ENCODE assay signal across 11 cellular contexts in the genomic region with DNA sequence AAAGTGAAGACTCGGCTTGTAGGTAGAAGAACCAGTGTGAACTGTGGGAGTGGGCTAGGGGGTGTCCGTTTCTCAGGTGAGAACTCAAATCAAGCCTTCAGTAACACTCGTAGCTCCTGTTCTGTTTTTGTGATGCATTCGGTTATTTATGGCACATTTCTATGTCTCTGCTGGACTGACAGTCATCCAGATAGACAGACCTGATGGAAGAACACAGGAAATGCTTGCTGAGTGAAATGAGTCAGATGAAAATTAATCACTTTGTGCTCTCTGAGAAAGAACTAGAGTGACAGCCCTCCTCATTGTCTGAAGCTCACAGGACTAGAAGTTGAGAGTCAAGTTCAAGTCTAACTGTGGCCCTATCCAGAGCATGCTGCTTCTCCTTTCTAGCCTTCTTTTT.
DNase-seq lines count a peak whose midpoint lies in the region; ATAC-seq, FAIRE-seq and TF ChIP-seq lines count a peak whose summit lies in the region.
"Had no signal": no experiment of that assay in that cellular context is flagged by ENCODE, and none has a peak within 500 bp of the region (broad histone marks: within the 10 kb centered on the region; RNA-seq: fewer than 3 reads in every experiment).

No MANE protein-coding gene starts in this region.

- H3K79me2 ChIP-seq in HepG2 (ENCODE audit: insufficient read depth, low read length) = no peaks in the 10 kb centered on the region

- H3K4me3 ChIP-seq in epithelial cell of esophagus (ENCODE audit: low read length) (no peak overlapping the region), H7 (ENCODE audit: insufficient read depth, low read depth, low read length) (no peak overlapping the region), HepG2 (replicated peaks in 1 of 3; ENCODE audit: insufficient read depth in 1 of 3, low read depth in 2 of 3, low read length in 3 of 3) (no peak overlapping the region)

- no peak overlapping the region for H3K27ac ChIP-seq in HepG2 (ENCODE audit: extremely low read length, insufficient read depth, low read length)

- no peak for TF ChIP-seq RAD21 in HepG2 (CRISPR knock-in tag; IDR thresholded peaks at IDR 0.05)

- H2AFZ ChIP-seq in HepG2 (ENCODE audit: low read length) = no peak overlapping the region

- WGBS in HepG2 (ENCODE audit: low lambda C conversion rate) = 4% methylated on average over 4 of the region's 4 CpGs

- no peak for TF ChIP-seq POLR2A in HepG2 (IDR thresholded peaks at IDR 0.05; ENCODE audit: insufficient read depth in 1 of 2, low read depth in 2 of 2, low read length in 2 of 2)

- ATAC-seq in GM18499 (IDR thresholded peaks at IDR 0.05; ENCODE audit: insufficient read depth, unreplicated experiment) (peak; percentile 98), GM21390 (IDR thresholded peaks at IDR 0.05; ENCODE audit: unreplicated experiment) (peak; percentile 97), HG03432 (IDR thresholded peaks at IDR 0.05; ENCODE audit: unreplicated experiment) (peak; percentile 98), T-helper 17 cell (no peak), HepG2 (no peak)

- H3K4me1 Mint-ChIP-seq in T-helper 17 cell = no peaks in the 10 kb centered on the region

- no peaks in the 10 kb centered on the region for H3K27me3 ChIP-seq in H7 (ENCODE audit: control insufficient read depth, insufficient read depth, low read length)
- no peaks in the 10 kb centered on the region for H3K27me3 ChIP-seq in HepG2 (ENCODE audit: control insufficient read depth in 1 of 2, insufficient read depth in 2 of 2, low read length in 2 of 2)

- H3K9me3 ChIP-seq in T-helper 17 cell (ENCODE audit: control insufficient read depth, low read length, poor library complexity, severe bottlenecking) (no peaks in the 10 kb centered on the region), HepG2 (ENCODE audit: low read length) (no peaks in the 10 kb centered on the region)

- in situ Hi-C loops in HepG2 (cut with HindIII; ENCODE audit: extremely low pct_ligation_motif_present, low pct_unique_long_range_greater_than_20kb) = no loop called here

- H3K36me3 ChIP-seq in H7 (replicated peaks; ENCODE audit: control insufficient read depth, insufficient read depth, low read length) (no peaks in the 10 kb centered on the region), HepG2 (replicated peaks in 1 of 2; ENCODE audit: control insufficient read depth in 1 of 2, insufficient read depth in 2 of 2, low read length in 2 of 2) (no peaks in the 10 kb centered on the region)

- no peak for FAIRE-seq in HepG2 (lab: Jason Lieb, UNC)

- POLR2A ChIA-PET in HepG2 (lab: Yijun Ruan, JAX) = no interaction called here

- H3K36me3 Mint-ChIP-seq in T-helper 17 cell (ENCODE audit: low read depth) = no peaks in the 10 kb centered on the region

- H3K27me3 Mint-ChIP-seq in T-helper 17 cell = peaks cover 10% of the 10 kb centered on the region
- H3K27me3 Mint-ChIP-seq: central memory CD8-positive, alpha-beta T cell had no signal

- H3K4me1 ChIP-seq in HepG2 (ENCODE audit: insufficient read depth, low read length) = no peaks in the 10 kb centered on the region

- CTCF ChIA-PET in HepG2 (lab: Yijun Ruan, JAX; ENCODE audit: low intra/inter-chr PET ratio, low total read pairs) = no interaction called here

- TF ChIP-seq CTCF in epithelial cell of esophagus (IDR thresholded peaks at IDR 0.05; ENCODE audit: insufficient read depth, low read depth, low read length, missing control alignments) = no peak
- no peak for TF ChIP-seq CTCF in HepG2 (CRISPR knock-in tag; IDR thresholded peaks at IDR 0.05)

- no peak overlapping the region for H3K9ac ChIP-seq in HepG2 (ENCODE audit: insufficient read depth, low read depth, low read length)

- TF ChIP-seq EP300 in HepG2 (IDR thresholded peaks at IDR 0.05; ENCODE audit: low read depth in 2 of 2, low read length in 2 of 2) (no peak), HepG2 (CRISPR knock-in tag; IDR thresholded peaks at IDR 0.05; ENCODE audit: borderline replicate concordance) (no peak)

- no TSS peak for BruUV-seq in HepG2 (replicated peaks; lab: Mats Ljungman, UMichigan)

- H4K20me1 ChIP-seq in HepG2 (ENCODE audit: insufficient read depth, low read length) = no peaks in the 10 kb centered on the region

- DNase-seq in epithelial cell of esophagus (ENCODE audit: low read depth) (peak; percentile 77), NCI-H2107 treated with DMSO at 0.1 percent for 48 hours (lab: John Stamatoyannopoulos, UW; ENCODE audit: unreplicated experiment) (no peak), H7 (no peak), T-helper 17 cell (no peak), HepG2 (ENCODE audit: low spot score) (no peak)
- DNase-seq: SHP77 treated with DMSO at 0.1 percent for 48 hours had no signal

- H3K4me3 Mint-ChIP-seq in T-helper 17 cell = no peak overlapping the region
- H3K4me3 Mint-ChIP-seq: central memory CD8-positive, alpha-beta T cell; nephron had no signal

- intact Hi-C loops in HepG2 (cut with micrococcal nuclease; ENCODE audit: unreplicated experiment) = no loop called here

- no peak overlapping the region for H3K4me2 ChIP-seq in HepG2 (ENCODE audit: low read depth, low read length)

- no peak overlapping the region for H3K27ac Mint-ChIP-seq in T-helper 17 cell

TF ChIP-seq in HepG2, 621 proteins besides CTCF, POLR2A, EP300 and RAD21:
- TF ChIP-seq ZNF124 (CRISPR knock-in tag; IDR thresholded peaks at IDR 0.05) = no peak
- no peak for TF ChIP-seq FOSL1 (CRISPR knock-in tag; IDR thresholded peaks at IDR 0.05; ENCODE audit: borderline replicate concordance)
- TF ChIP-seq, protein P1, sequence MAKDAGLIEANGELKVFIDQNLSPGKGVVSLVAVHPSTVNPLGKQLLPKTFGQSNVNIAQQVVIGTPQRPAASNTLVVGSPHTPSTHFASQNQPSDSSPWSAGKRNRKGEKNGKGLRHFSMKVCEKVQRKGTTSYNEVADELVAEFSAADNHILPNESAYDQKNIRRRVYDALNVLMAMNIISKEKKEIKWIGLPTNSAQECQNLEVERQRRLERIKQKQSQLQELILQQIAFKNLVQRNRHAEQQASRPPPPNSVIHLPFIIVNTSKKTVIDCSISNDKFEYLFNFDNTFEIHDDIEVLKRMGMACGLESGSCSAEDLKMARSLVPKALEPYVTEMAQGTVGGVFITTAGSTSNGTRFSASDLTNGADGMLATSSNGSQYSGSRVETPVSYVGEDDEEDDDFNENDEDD (CRISPR knock-in tag; IDR thresholded peaks at IDR 0.05; ENCODE audit: borderline replicate concordance) = no peak
- TF ChIP-seq ZBTB7A (CRISPR knock-in tag; IDR thresholded peaks at IDR 0.05) = no peak
- no peak for TF ChIP-seq ZNF644 (CRISPR knock-in tag; IDR thresholded peaks at IDR 0.05; ENCODE audit: low read depth)
- no peak for TF ChIP-seq YY1 (IDR thresholded peaks at IDR 0.05; ENCODE audit: insufficient read depth, insufficient replicate concordance, low read depth, low read length)
- TF ChIP-seq PTBP1 (IDR thresholded peaks at IDR 0.05; ENCODE audit: low read depth, low read length, poor library complexity, severe bottlenecking) = no peak
- TF ChIP-seq ZNF10 (CRISPR knock-in tag; IDR thresholded peaks at IDR 0.05; ENCODE audit: borderline replicate concordance, low read depth) = no peak
- TF ChIP-seq, protein P2, sequence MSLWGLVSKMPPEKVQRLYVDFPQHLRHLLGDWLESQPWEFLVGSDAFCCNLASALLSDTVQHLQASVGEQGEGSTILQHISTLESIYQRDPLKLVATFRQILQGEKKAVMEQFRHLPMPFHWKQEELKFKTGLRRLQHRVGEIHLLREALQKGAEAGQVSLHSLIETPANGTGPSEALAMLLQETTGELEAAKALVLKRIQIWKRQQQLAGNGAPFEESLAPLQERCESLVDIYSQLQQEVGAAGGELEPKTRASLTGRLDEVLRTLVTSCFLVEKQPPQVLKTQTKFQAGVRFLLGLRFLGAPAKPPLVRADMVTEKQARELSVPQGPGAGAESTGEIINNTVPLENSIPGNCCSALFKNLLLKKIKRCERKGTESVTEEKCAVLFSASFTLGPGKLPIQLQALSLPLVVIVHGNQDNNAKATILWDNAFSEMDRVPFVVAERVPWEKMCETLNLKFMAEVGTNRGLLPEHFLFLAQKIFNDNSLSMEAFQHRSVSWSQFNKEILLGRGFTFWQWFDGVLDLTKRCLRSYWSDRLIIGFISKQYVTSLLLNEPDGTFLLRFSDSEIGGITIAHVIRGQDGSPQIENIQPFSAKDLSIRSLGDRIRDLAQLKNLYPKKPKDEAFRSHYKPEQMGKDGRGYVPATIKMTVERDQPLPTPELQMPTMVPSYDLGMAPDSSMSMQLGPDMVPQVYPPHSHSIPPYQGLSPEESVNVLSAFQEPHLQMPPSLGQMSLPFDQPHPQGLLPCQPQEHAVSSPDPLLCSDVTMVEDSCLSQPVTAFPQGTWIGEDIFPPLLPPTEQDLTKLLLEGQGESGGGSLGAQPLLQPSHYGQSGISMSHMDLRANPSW (CRISPR knock-in tag; IDR thresholded peaks at IDR 0.05; ENCODE audit: borderline replicate concordance) = no peak
- no peak for TF ChIP-seq ZBTB34 (CRISPR knock-in tag; IDR thresholded peaks at IDR 0.05)
- no peak for TF ChIP-seq ZNF691 (CRISPR knock-in tag; IDR thresholded peaks at IDR 0.05; ENCODE audit: borderline replicate concordance, low read depth)

Comparison
In these comparisons a context has a peak if more than half of its experiments do, and no peak if none do; other contexts are left out.
1. ATAC-seq: peak in GM18499 (single experiment), GM21390 (single experiment) and HG03432 (single experiment); none in T-helper 17 cell (single experiment) and HepG2 (single experiment).